9 cellular contexts compared by ENCODE assay signal in genomic region chr17:73841431-73842060, GRCh38.
A peak's percentile ranks its signal among the peaks of the same experiment; 100 is the strongest.
DNase-seq lines count a peak whose midpoint lies in the region; ATAC-seq and TF ChIP-seq lines count a peak whose summit lies in the region.
"Had no signal": no experiment of that assay in that cellular context is flagged by ENCODE, and none has a peak within 500 bp of the region (broad histone marks: within the 10 kb centered on the region; RNA-seq: fewer than 3 reads in every experiment).

No MANE protein-coding gene starts in this region.

- no peaks in the 10 kb centered on the region for H3K27me3 ChIP-seq in SK-N-SH (ENCODE audit: insufficient read depth)
- no peaks in the 10 kb centered on the region for H3K27me3 ChIP-seq in colonic mucosa
- H3K27me3 ChIP-seq: BLaER1 had no signal

- H3F3A ChIP-seq in SK-N-SH (replicated peaks; ENCODE audit: insufficient read depth): no peaks in the 10 kb centered on the region

- peaks cover 0 to 8% of the 10 kb centered on the region in 2 experiments; a peak in 1 of 4 replicates for H3K4me1 ChIP-seq in SK-N-SH (ENCODE audit: control insufficient read depth in 1 of 2, insufficient read depth in 2 of 2, low read depth in 1 of 2, low read length in 1 of 2)
- no peaks in the 10 kb centered on the region for H3K4me1 ChIP-seq in colonic mucosa

- no peak overlapping the region for H3K4me2 ChIP-seq in SK-N-SH
- H3K4me2 ChIP-seq: BLaER1 had no signal

- peak; percentile 65 for DNase-seq in SK-N-SH
- peak; percentile 43 for DNase-seq in NCI-H1694 treated with DMSO at 0.1 percent for 48 hours (lab: John Stamatoyannopoulos, UW)
- DNase-seq in colonic mucosa: no peak
- no peak for DNase-seq in retinal pigment epithelial cell (ENCODE audit: low read depth)
- DNase-seq in mucosa of gallbladder (ENCODE audit: low spot score): no peak

- ATAC-seq in SK-N-SH treated with all-trans-retinoic acid at 6 μM for 48 hours: no peak
- no peak for ATAC-seq in HG03097 (IDR thresholded peaks at IDR 0.05; ENCODE audit: low FRiP score, unreplicated experiment)
- ATAC-seq in HG03442 (IDR thresholded peaks at IDR 0.05; ENCODE audit: unreplicated experiment): no peak

- H4K20me1 ChIP-seq in SK-N-SH (ENCODE audit: insufficient read depth): no peaks in the 10 kb centered on the region
- H4K20me1 ChIP-seq: BLaER1 had no signal

- no peak overlapping the region for H3K9ac ChIP-seq in SK-N-SH
- H3K9ac ChIP-seq in colonic mucosa (ENCODE audit: low read depth in 2 of 2, low read length in 2 of 2): no peak overlapping the region
- H3K9ac ChIP-seq: BLaER1 had no signal

- H3K79me2 ChIP-seq in SK-N-SH (ENCODE audit: insufficient read depth): no peaks in the 10 kb centered on the region

- no peaks in the 10 kb centered on the region for H3K9me2 ChIP-seq in SK-N-SH

- no peak overlapping the region for H2AFZ ChIP-seq in SK-N-SH (ENCODE audit: low read depth)

- H3K36me3 ChIP-seq in SK-N-SH (replicated peaks in 1 of 2; ENCODE audit: control insufficient read depth in 1 of 2, insufficient read depth in 2 of 2, low read length in 1 of 2): no peaks in the 10 kb centered on the region
- no peaks in the 10 kb centered on the region for H3K36me3 ChIP-seq in colonic mucosa
- H3K36me3 ChIP-seq: BLaER1 had no signal

- no peak for TF ChIP-seq EP300 in SK-N-SH (IDR thresholded peaks at IDR 0.05; ENCODE audit: borderline replicate concordance in 1 of 2, low read depth in 1 of 2, low read length in 1 of 2)

- 58% methylated on average over 3 of the region's 3 CpGs for WGBS in SK-N-SH (ENCODE audit: low lambda C conversion rate)

- peak; percentile 86 for TF ChIP-seq RAD21 in SK-N-SH (IDR thresholded peaks at IDR 0.05; ENCODE audit: low read length)

- intact Hi-C loops in colonic mucosa (cut with DNase I): no loop called here

- POLR2A ChIA-PET in SK-N-SH (lab: Yijun Ruan, JAX): no interaction called here

- CTCF ChIA-PET in SK-N-SH (lab: Yijun Ruan, JAX): interaction anchor here (0.6 to 2.9 kb wide), 24 partner anchors 9 to 431 kb away, joined by 3 to 12 read pairs (median 4); no protein-coding TSS in a partner anchor

- TF ChIP-seq CTCF in SK-N-SH (IDR thresholded peaks at IDR 0.05): no peak
- TF ChIP-seq CTCF in colonic mucosa (IDR thresholded peaks at IDR 0.05): peak; percentile 53
- peak; percentile 21 for TF ChIP-seq CTCF in retinal pigment epithelial cell (conservative IDR thresholded peaks at IDR 0.05; ENCODE audit: low read depth, low read length)

- H3K27ac ChIP-seq in SK-N-SH (ENCODE audit: low read depth in 2 of 2, low read length in 1 of 2): no peak overlapping the region
- H3K27ac ChIP-seq in colonic mucosa: no peak overlapping the region
- H3K27ac ChIP-seq: BLaER1 had no signal

- H3K4me3 ChIP-seq in SK-N-SH (ENCODE audit: low read depth in 2 of 2, low read length in 1 of 2): no peak overlapping the region
- no peak overlapping the region for H3K4me3 ChIP-seq in colonic mucosa
- H3K4me3 ChIP-seq in retinal pigment epithelial cell (ENCODE audit: low read length): no peak overlapping the region
- H3K4me3 ChIP-seq: BLaER1 had no signal

- H3K9me3 ChIP-seq in SK-N-SH: peaks cover 6% of the 10 kb centered on the region; the same call in 1 of the 2 replicates
- H3K9me3 ChIP-seq in colonic mucosa: no peaks in the 10 kb centered on the region

TF ChIP-seq in SK-N-SH, 30 proteins besides CTCF, POLR2A, EP300 and RAD21:
- TF ChIP-seq EZH2phosphoT487 (IDR thresholded peaks at IDR 0.05; ENCODE audit: borderline replicate concordance, low read depth): no peak
- peak; percentile 63; the same call in 1 of the 2 replicates for TF ChIP-seq SMC3 (IDR thresholded peaks at IDR 0.05; ENCODE audit: low read depth, low read length)
- TF ChIP-seq JUND (IDR thresholded peaks at IDR 0.05): no peak
- TF ChIP-seq PBX3 (IDR thresholded peaks at IDR 0.05): no peak

TF ChIP-seq in SK-N-SH treated with all-trans-retinoic acid at 6 μM for 48 hours, 23 proteins besides CTCF, POLR2A, EP300 and RAD21 (continues in another document):
- no peak for TF ChIP-seq ESRRG (CRISPR knock-in tag; IDR thresholded peaks at IDR 0.05)
- TF ChIP-seq OSR1 (CRISPR knock-in tag; IDR thresholded peaks at IDR 0.05): no peak
- TF ChIP-seq CSDC2 (CRISPR knock-in tag; IDR thresholded peaks at IDR 0.05): no peak
- TF ChIP-seq TOX (CRISPR knock-in tag; IDR thresholded peaks at IDR 0.05; ENCODE audit: borderline replicate concordance): no peak
- TF ChIP-seq TSHZ2 (CRISPR knock-in tag; IDR thresholded peaks at IDR 0.05): no peak
- no peak for TF ChIP-seq ZNF8 (CRISPR knock-in tag; IDR thresholded peaks at IDR 0.05)
- no peak for TF ChIP-seq ISL1 (CRISPR knock-in tag; IDR thresholded peaks at IDR 0.05)
- TF ChIP-seq ZFP30 (CRISPR knock-in tag; IDR thresholded peaks at IDR 0.05): no peak
- TF ChIP-seq ZNF565 (CRISPR knock-in tag; conservative IDR thresholded peaks at IDR 0.05; ENCODE audit: low read depth): no peak
- no peak for TF ChIP-seq PPARA (CRISPR knock-in tag; IDR thresholded peaks at IDR 0.05; ENCODE audit: borderline replicate concordance)
- TF ChIP-seq CREB5 (CRISPR knock-in tag; IDR thresholded peaks at IDR 0.05; ENCODE audit: low read depth): no peak
- no peak for TF ChIP-seq CSRNP3 (CRISPR knock-in tag; IDR thresholded peaks at IDR 0.05)
- no peak for TF ChIP-seq SNAI2 (CRISPR knock-in tag; IDR thresholded peaks at IDR 0.05)
- no peak for TF ChIP-seq ARNTL (CRISPR knock-in tag; IDR thresholded peaks at IDR 0.05; ENCODE audit: borderline replicate concordance, low read depth)
- TF ChIP-seq PATZ1 (CRISPR knock-in tag; IDR thresholded peaks at IDR 0.05; ENCODE audit: borderline replicate concordance): no peak
- TF ChIP-seq RARB (CRISPR knock-in tag; IDR thresholded peaks at IDR 0.05): no peak

Comparison
In these comparisons a context has a peak if more than half of its experiments do, and no peak if none do; other contexts are left out.
1. DNase-seq: peak in SK-N-SH (single experiment) and NCI-H1694 treated with DMSO at 0.1 percent for 48 hours (single experiment); none in colonic mucosa (single experiment), retinal pigment epithelial cell (single experiment) and mucosa of gallbladder (single experiment).